ENCODE assay signal across 21 cellular contexts in genomic region chr10:88120599-88121333, GRCh38.
DNase-seq lines count a peak whose midpoint lies in the region; ATAC-seq, FAIRE-seq and TF ChIP-seq lines count a peak whose summit lies in the region.
"Had no signal": no experiment of that assay in that cellular context is flagged by ENCODE, and none has a peak within 500 bp of the region (broad histone marks: within the 10 kb centered on the region; RNA-seq: fewer than 3 reads in every experiment).

No MANE protein-coding gene starts in this region.

- CTCF ChIA-PET in HepG2 (lab: Yijun Ruan, JAX; ENCODE audit: low intra/inter-chr PET ratio, low total read pairs), result no interaction called here
- CTCF ChIA-PET in OCI-LY7 (lab: Charles Lee; ENCODE audit: unreplicated experiment), result interaction anchor here (1.5 kb wide), 1 partner anchor 13 kb away, joined by 5 read pairs; no protein-coding TSS in a partner anchor

- H2BK12ac ChIP-seq in trophoblast cell (ENCODE audit: low read length), result no peak overlapping the region

- H3K4me2 ChIP-seq in HepG2 (ENCODE audit: low read depth, low read length) (no peak overlapping the region), OCI-LY7 (ENCODE audit: low read length) (peak overlapping the region; percentile 70), trophoblast cell (ENCODE audit: low read length) (no peak overlapping the region)

- H3K4me3 ChIP-seq in right lobe of liver (no peak overlapping the region), HepG2 (replicated peaks in 1 of 3; ENCODE audit: insufficient read depth in 1 of 3, low read depth in 2 of 3, low read length in 3 of 3) (no peak overlapping the region), OCI-LY7 (ENCODE audit: low read depth, low read length, poor library complexity, severe bottlenecking) (peak overlapping the region; percentile 42), left lung (no peak overlapping the region), trophoblast cell (ENCODE audit: low read depth, low read length) (no peak overlapping the region)
- H3K4me3 ChIP-seq: lung, Peyer's patch, thoracic aorta had no signal

- H3K23ac ChIP-seq in trophoblast cell (ENCODE audit: low read length), result no peak overlapping the region

- no peak for TF ChIP-seq POLR2A in right lobe of liver (IDR thresholded peaks at IDR 0.05)
- TF ChIP-seq POLR2A in HepG2 (IDR thresholded peaks at IDR 0.05; ENCODE audit: insufficient read depth in 1 of 2, low read depth in 2 of 2, low read length in 2 of 2), result no peak

- H3K9ac ChIP-seq in HepG2 (ENCODE audit: insufficient read depth, low read depth, low read length) (no peak overlapping the region), trophoblast cell (ENCODE audit: low read length) (no peak overlapping the region)

- WGBS in right lobe of liver (ENCODE audit: insufficient coverage, low coverage, low lambda C conversion rate, missing lambda C conversion rate), result 100% methylated on average over 1 of the region's 5 CpGs
- 9% methylated on average over 2 of the region's 5 CpGs for WGBS in HepG2 (ENCODE audit: low lambda C conversion rate)
- no CpG with 5 or more reads among the region's 5 CpGs for WGBS in trophoblast cell (ENCODE audit: extremely low coverage, insufficient coverage, insufficient read length)

- ATAC-seq in right lobe of liver (peak in 3 of 4 donors; percentile 38 to 51 (median 49)), HepG2 (no peak), left lung (peak; percentile 58), HG02884 (IDR thresholded peaks at IDR 0.05; ENCODE audit: unreplicated experiment) (no peak)

- H4K20me1 ChIP-seq in HepG2 (ENCODE audit: insufficient read depth, low read length) (no peaks in the 10 kb centered on the region), OCI-LY7 (ENCODE audit: insufficient read depth, low read length) (no peaks in the 10 kb centered on the region)

- no peak overlapping the region for H2BK120ac ChIP-seq in trophoblast cell (ENCODE audit: insufficient read depth, low read length, poor library complexity)

- no peak overlapping the region for H2BK5ac ChIP-seq in trophoblast cell (ENCODE audit: low read depth, low read length, poor library complexity)

- no peak overlapping the region for H4K12ac ChIP-seq in trophoblast cell (ENCODE audit: low read depth, low read length)

- TF ChIP-seq RAD21 in HepG2 (CRISPR knock-in tag; IDR thresholded peaks at IDR 0.05), result no peak

- H2AFZ ChIP-seq in HepG2 (ENCODE audit: low read length) (no peak overlapping the region), OCI-LY7 (ENCODE audit: low read length) (peak overlapping the region; percentile 71), trophoblast cell (ENCODE audit: insufficient read depth, low read length, poor library complexity) (no peak overlapping the region)

- intact Hi-C loops in right lobe of liver (cut with DNase I), result no loop called here
- intact Hi-C loops in HepG2 (cut with micrococcal nuclease; ENCODE audit: unreplicated experiment), result no loop called here
- intact Hi-C loops in OCI-LY7 (cut with micrococcal nuclease; ENCODE audit: unreplicated experiment), result no loop called here
- intact Hi-C loops in left lung (cut with DNase I), result no loop called here

- no peak overlapping the region for H3K4ac ChIP-seq in trophoblast cell (ENCODE audit: low read depth, low read length)

- peaks cover 0 to 13% (median 4%) of the 10 kb centered on the region in 4 donors for H3K4me1 ChIP-seq in right lobe of liver
- no peaks in the 10 kb centered on the region for H3K4me1 ChIP-seq in HepG2 (ENCODE audit: insufficient read depth, low read length)
- H3K4me1 ChIP-seq in OCI-LY7 (ENCODE audit: insufficient read depth, low read length, poor library complexity, severe bottlenecking), result peaks cover 78% of the 10 kb centered on the region
- H3K4me1 ChIP-seq in left lung, result peaks cover 0 to 51% of the 10 kb centered on the region in 2 donors
- peaks cover 0 to 2% of the 10 kb centered on the region in 2 experiments for H3K4me1 ChIP-seq in trophoblast cell (ENCODE audit: control insufficient read depth in 1 of 2, insufficient read depth in 2 of 2, low read length in 2 of 2)

- no peak overlapping the region for H4K8ac ChIP-seq in trophoblast cell (ENCODE audit: low read depth, low read length)

- FAIRE-seq in HepG2 (lab: Jason Lieb, UNC), result no peak
- FAIRE-seq: astrocyte had no signal

- DNase-seq in right lobe of liver, result no peak
- no peak for DNase-seq in HepG2 (ENCODE audit: low spot score)
- DNase-seq in OCI-LY7 (ENCODE audit: low spot score), result peak; percentile 59
- DNase-seq in left lung, result peak; percentile 52 to 79
- DNase-seq in cortex of kidney (lab: John Stamatoyannopoulos, UW), result no peak
- DNase-seq in trophoblast cell, result no peak
- DNase-seq in islet precursor cell, result no peak
- DNase-seq: activated CD4-positive, alpha-beta T cell treated with anti-CD3 and anti-CD28 coated beads for 48 hours; activated naive CD4-positive, alpha-beta T cell treated with anti-CD3 and anti-CD28 coated beads for 36 hours; Calu3; NCI-H1930; NCI-H510A; nephron progenitor cell; Peyer's patch; retina; T-helper 2 cell had no signal

- H3K79me1 ChIP-seq in trophoblast cell (ENCODE audit: low read length), result no peaks in the 10 kb centered on the region

- H3K9me2 ChIP-seq in OCI-LY7 (ENCODE audit: insufficient read depth, low read length), result no peaks in the 10 kb centered on the region

- H3K36me3 ChIP-seq in right lobe of liver, result no peaks in the 10 kb centered on the region
- H3K36me3 ChIP-seq in HepG2 (replicated peaks in 1 of 2; ENCODE audit: control insufficient read depth in 1 of 2, insufficient read depth in 2 of 2, low read length in 2 of 2), result no peaks in the 10 kb centered on the region
- no peaks in the 10 kb centered on the region for H3K36me3 ChIP-seq in OCI-LY7 (ENCODE audit: insufficient read depth, low read length)
- H3K36me3 ChIP-seq in left lung, result no peaks in the 10 kb centered on the region
- no peaks in the 10 kb centered on the region for H3K36me3 ChIP-seq in trophoblast cell (ENCODE audit: control insufficient read depth in 1 of 2, insufficient read depth in 2 of 2, low read length in 2 of 2)
- H3K36me3 ChIP-seq: Peyer's patch, thoracic aorta had no signal

- no peak overlapping the region for H3K14ac ChIP-seq in trophoblast cell (ENCODE audit: low read length)

- H3K27ac ChIP-seq in right lobe of liver, result no peak overlapping the region
- H3K27ac ChIP-seq in HepG2 (ENCODE audit: extremely low read length, insufficient read depth, low read length), result no peak overlapping the region
- H3K27ac ChIP-seq in OCI-LY7 (ENCODE audit: low read depth, low read length, poor library complexity, severe bottlenecking), result peak overlapping the region; percentile 34
- peak overlapping the region in 1 of 2 donors; percentile 75 for H3K27ac ChIP-seq in left lung
- no peak overlapping the region for H3K27ac ChIP-seq in trophoblast cell (ENCODE audit: low read depth, low read length)
- H3K27ac ChIP-seq: epithelial cell of prostate, Peyer's patch, thoracic aorta had no signal

- H3K79me2 ChIP-seq in HepG2 (ENCODE audit: insufficient read depth, low read length) (no peaks in the 10 kb centered on the region), OCI-LY7 (ENCODE audit: insufficient read depth, low read depth, low read length) (no peaks in the 10 kb centered on the region), trophoblast cell (ENCODE audit: control insufficient read depth, insufficient read depth, low read length, poor library complexity) (no peaks in the 10 kb centered on the region)

- H4K91ac ChIP-seq in trophoblast cell (ENCODE audit: low read depth, low read length), result no peak overlapping the region

- no peaks in the 10 kb centered on the region for H3K9me3 ChIP-seq in right lobe of liver
- H3K9me3 ChIP-seq in HepG2 (ENCODE audit: low read length), result no peaks in the 10 kb centered on the region
- no peaks in the 10 kb centered on the region for H3K9me3 ChIP-seq in OCI-LY7 (ENCODE audit: low read length)
- no peaks in the 10 kb centered on the region for H3K9me3 ChIP-seq in left lung
- H3K9me3 ChIP-seq in trophoblast cell (ENCODE audit: insufficient read depth, low read depth, low read length), result peaks cover 2% of the 10 kb centered on the region
- H3K9me3 ChIP-seq: Peyer's patch, thoracic aorta had no signal

- H3K18ac ChIP-seq in trophoblast cell (ENCODE audit: low read length), result no peak overlapping the region

- H3K27me3 ChIP-seq in right lobe of liver (no peaks in the 10 kb centered on the region), HepG2 (ENCODE audit: control insufficient read depth in 1 of 2, insufficient read depth in 2 of 2, low read length in 2 of 2) (peaks cover 2 to 4% of the 10 kb centered on the region in 2 experiments; a peak in 2 of 5 replicates), left lung (no peaks in the 10 kb centered on the region), trophoblast cell (ENCODE audit: insufficient read depth, low read length) (no peaks in the 10 kb centered on the region)
- H3K27me3 ChIP-seq: Peyer's patch had no signal

- BruUV-seq in HepG2 (replicated peaks; lab: Mats Ljungman, UMichigan), result no TSS peak
- BruUV-seq in OCI-LY7 (replicated peaks; lab: Mats Ljungman, UMichigan), result no TSS peak

- H2AK5ac ChIP-seq in trophoblast cell (ENCODE audit: low read length), result no peak overlapping the region

- in situ Hi-C loops in HepG2 (cut with HindIII; ENCODE audit: extremely low pct_ligation_motif_present, low pct_unique_long_range_greater_than_20kb), result loop anchor here (25.0 kb wide), 1 partner anchor 458 kb away; the partner anchor contains the start of gene PAPSS2

- TF ChIP-seq CTCF in right lobe of liver (IDR thresholded peaks at IDR 0.05) (no peak), HepG2 (CRISPR knock-in tag; IDR thresholded peaks at IDR 0.05) (no peak), OCI-LY7 (conservative IDR thresholded peaks at IDR 0.05; ENCODE audit: low read length) (no peak), left lung (IDR thresholded peaks at IDR 0.05) (no peak)

- TF ChIP-seq EP300 in HepG2 (IDR thresholded peaks at IDR 0.05; ENCODE audit: low read depth in 2 of 2, low read length in 2 of 2), result no peak
- no peak for TF ChIP-seq EP300 in HepG2 (CRISPR knock-in tag; IDR thresholded peaks at IDR 0.05; ENCODE audit: borderline replicate concordance)

- POLR2A ChIA-PET in HepG2 (lab: Yijun Ruan, JAX), result no interaction called here
- POLR2A ChIA-PET in OCI-LY7 (lab: Charles Lee), result interaction anchor here (0.5 to 3.3 kb wide), 24 partner anchors 8 to 454 kb away, joined by 3 to 15 read pairs (median 3); partner anchors contain the start of genes KLLN and PTEN

TF ChIP-seq in HepG2, 621 proteins besides CTCF, POLR2A, EP300 and RAD21:
- TF ChIP-seq NAIF1 (CRISPR knock-in tag; IDR thresholded peaks at IDR 0.05; ENCODE audit: borderline replicate concordance), result no peak

Comparison
In these comparisons a context has a peak if more than half of its experiments do, and no peak if none do; other contexts are left out.
1. ATAC-seq: peak in right lobe of liver (3 of 4) and left lung (single experiment); none in HepG2 (single experiment) and HG02884 (single experiment).
2. DNase-seq: peak in OCI-LY7 (single experiment) and left lung (2 of 2); none in right lobe of liver (0 of 3), HepG2 (single experiment), cortex of kidney (single experiment), trophoblast cell (0 of 2) and islet precursor cell (single experiment).